9 cellular contexts compared by ENCODE assay signal in the genomic region with DNA sequence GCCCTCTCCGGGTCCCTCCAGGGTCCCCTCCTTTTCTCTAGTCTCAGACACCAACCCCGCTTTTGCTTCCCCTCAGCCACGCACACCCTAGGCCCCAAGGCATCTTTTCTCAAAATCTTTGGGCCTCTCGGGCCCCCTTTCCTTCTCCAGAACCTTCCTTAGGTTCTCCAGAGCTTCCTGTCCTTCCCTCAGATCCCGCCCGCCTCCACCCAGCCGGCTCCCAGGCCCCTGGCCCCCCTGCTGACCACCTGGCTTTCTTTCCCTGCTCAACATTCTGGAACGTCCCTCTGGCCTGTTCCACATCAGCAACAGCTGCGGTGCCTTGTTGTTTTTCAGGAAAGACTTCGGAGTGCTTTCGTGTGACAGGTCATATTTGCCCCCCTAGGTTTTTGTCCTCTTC. TPM values are rescaled to one million over a fixed set of nuclear protein-coding genes. Genes with fewer than 3 reads are reported as not detected.
DNase-seq lines count a peak whose midpoint lies in the region; ATAC-seq lines count a peak whose summit lies in the region.
"Had no signal": no experiment of that assay in that cellular context is flagged by ENCODE, and none has a peak within 500 bp of the region (broad histone marks: within the 10 kb centered on the region; RNA-seq: fewer than 3 reads in every experiment).

No MANE protein-coding gene starts in this region.

- H3K9me3 ChIP-seq in mesodermal cell (ENCODE audit: control insufficient read depth, low read length): no peaks in the 10 kb centered on the region

- intact Hi-C loops in cardiac septum (cut with DNase I) (no loop called here), Right ventricle myocardium superior (cut with DNase I) (no loop called here)

- ATAC-seq in Right ventricle myocardium superior (ENCODE audit: poor library complexity) (no peak), HG02642 (IDR thresholded peaks at IDR 0.05; ENCODE audit: poor library complexity, unreplicated experiment) (no peak)

- H3K4me1 ChIP-seq in mesodermal cell (ENCODE audit: control insufficient read depth, insufficient read depth, low read length, poor library complexity, severe bottlenecking): peaks cover 28% of the 10 kb centered on the region

- 48 to 55% methylated on average over 11 of the region's 11 CpGs for WGBS in mesodermal cell (ENCODE audit: insufficient coverage in 2 of 2), 2 experiments

- H3K36me3 ChIP-seq in mesodermal cell (ENCODE audit: control insufficient read depth, insufficient read depth, low read length): peaks cover 25% of the 10 kb centered on the region

- DNase-seq in cardiac septum (ENCODE audit: low spot score) (peak; percentile 72), Right ventricle myocardium superior (no peak), caudate nucleus (lab: John Stamatoyannopoulos, UW) (peak in 1 of 61 donors; percentile 8), NCI-H2196 treated with DMSO at 0.1 percent for 48 hours (lab: John Stamatoyannopoulos, UW; ENCODE audit: unreplicated experiment) (no peak), H4 (ENCODE audit: low spot score) (no peak)
- DNase-seq in activated effector memory CD4-positive, alpha-beta T cell treated with Interleukin-2 at 50 U/mL for 16 hours: no peak

- peak overlapping the region; percentile 57 for H3K4me3 ChIP-seq in mesodermal cell (ENCODE audit: extremely low read depth, insufficient read depth, low read length, poor library complexity, severe bottlenecking)

- peak overlapping the region; percentile 69 for H3K27ac ChIP-seq in caudate nucleus (ENCODE audit: low read depth, low read length)
- H3K27ac ChIP-seq in mesodermal cell (ENCODE audit: low read depth, low read length, severe bottlenecking): no peak overlapping the region

RNA-seq across cellular contexts. Expression of a gene that starts 1.2 kb away (rescaled TPM):
- total RNA-seq in cardiac septum (13.0 TPM), Right ventricle myocardium superior (14.4 TPM)
- 29.2 TPM for polyA plus RNA-seq in mesodermal cell (2013, experiment 1 of 2)
- 32.6 TPM for polyA plus RNA-seq in mesodermal cell (2013, experiment 2 of 2)
- total RNA-seq in H4 (2014; rRNA removed; shearing (Covaris generic)): 13.8 and 15.9 TPM in 2 replicates

RNA-seq across cellular contexts. Expression of a gene that starts 35.3 kb away (rescaled TPM):
- total RNA-seq in cardiac septum (not detected), Right ventricle myocardium superior (not detected)
- polyA plus RNA-seq in mesodermal cell (2013, experiment 1 of 2): 1.3 TPM
- polyA plus RNA-seq in mesodermal cell (2013, experiment 2 of 2): 1.4 TPM
- 0.53 and 1.0 TPM in 2 replicates for total RNA-seq in H4 (2014; rRNA removed; shearing (Covaris generic))
- total RNA-seq: RPMI7951 had no signal

RNA-seq across cellular contexts. Expression of a gene that starts 39.9 kb away (rescaled TPM):
- total RNA-seq in cardiac septum: 3.9 TPM
- total RNA-seq in Right ventricle myocardium superior: 5.5 TPM
- polyA plus RNA-seq in mesodermal cell (2013, experiment 1 of 2): 9.0 TPM
- polyA plus RNA-seq in mesodermal cell (2013, experiment 2 of 2): 9.2 TPM
- total RNA-seq in H4 (2014; rRNA removed; shearing (Covaris generic)): 14.5 and 15.2 TPM in 2 replicates
